Comparison of ENCODE assay signal across 17 cellular contexts in genomic region chr1:90841477-90841876, GRCh38.
"Had no signal": no experiment of that assay in that cellular context is flagged by ENCODE, and none has a peak within 500 bp of the region (broad histone marks: within the 10 kb centered on the region; RNA-seq: fewer than 3 reads in every experiment).

No MANE protein-coding gene starts in this region.

- H3K9ac ChIP-seq: parathyroid adenoma had no signal

- H3K36me3 ChIP-seq: gastrocnemius medialis, neutrophil had no signal

- H3K27ac ChIP-seq: body of pancreas, dorsolateral prefrontal cortex, gastrocnemius medialis, neutrophil, parathyroid adenoma had no signal

- ATAC-seq: activated CD8-positive, alpha-beta memory T cell treated with anti-CD3 and anti-CD28 coated beads, Interleukin-2, amount 10 ng/mL, durations not matched to agents 7 days and 5 days; body of pancreas; gastrocnemius medialis; left lobe of liver; stimulated activated naive B cell treated with anti-CD40 and anti-IgM and Interleukin-4, amounts not matched to agents 10 μg/mL and 1 μg/mL and 100 μg/mL, for 72 hours had no signal

- H3K4me3 ChIP-seq: body of pancreas, dorsolateral prefrontal cortex, gastrocnemius medialis, lung had no signal

- H3K9me3 Mint-ChIP-seq: activated CD4-positive, alpha-beta memory T cell treated with anti-CD3 and anti-CD28 coated beads for 36 hours; activated naive CD4-positive, alpha-beta T cell treated with anti-CD3 and anti-CD28 coated beads for 36 hours; activated T-helper 2 cell treated with anti-CD3 and anti-CD28 coated beads, Interferon-gamma antibody, Interleukin-2, Interleukin-4, amounts not matched to agents 10 μg/mL and 5 μg/mL and 100 μg/mL, durations not matched to agents 14 hours and 24 hours and 36 hours had no signal

- DNase-seq: activated CD4-positive, alpha-beta memory T cell treated with anti-CD3 and anti-CD28 coated beads for 36 hours; activated CD4-positive, alpha-beta T cell treated with anti-CD3 and anti-CD28 coated beads for 4 hours; activated CD8-positive, alpha-beta memory T cell treated with anti-CD3 and anti-CD28 coated beads, Interleukin-2, amount 10 ng/mL, durations not matched to agents 7 days and 5 days; activated naive CD4-positive, alpha-beta T cell treated with anti-CD3 and anti-CD28 coated beads for 36 hours; activated T-cell treated with anti-CD3 and anti-CD28 coated beads, Interleukin-2, amount 50 U/mL, for 1 hour; body of pancreas; dorsolateral prefrontal cortex; erythroblast; gastrocnemius medialis; head of caudate nucleus; stimulated activated naive B cell treated with anti-CD40 and anti-IgM and Interleukin-4, amounts not matched to agents 10 μg/mL and 1 μg/mL and 100 μg/mL, for 72 hours; SW 1271 had no signal

- H3K4me3 Mint-ChIP-seq: activated CD4-positive, alpha-beta memory T cell treated with anti-CD3 and anti-CD28 coated beads for 36 hours; activated CD8-positive, alpha-beta memory T cell treated with anti-CD3 and anti-CD28 coated beads, Interleukin-2, amount 10 ng/mL, durations not matched to agents 7 days and 5 days; activated naive CD4-positive, alpha-beta T cell treated with anti-CD3 and anti-CD28 coated beads for 36 hours; stimulated activated naive B cell treated with anti-CD40 and anti-IgM and Interleukin-4, amounts not matched to agents 10 μg/mL and 1 μg/mL and 100 μg/mL, for 72 hours had no signal

- H3K27ac Mint-ChIP-seq: activated CD4-positive, alpha-beta memory T cell treated with anti-CD3 and anti-CD28 coated beads for 36 hours; activated CD8-positive, alpha-beta memory T cell treated with anti-CD3 and anti-CD28 coated beads, Interleukin-2, amount 10 ng/mL, durations not matched to agents 7 days and 5 days; activated naive CD4-positive, alpha-beta T cell treated with anti-CD3 and anti-CD28 coated beads for 36 hours; activated T-helper 2 cell treated with anti-CD3 and anti-CD28 coated beads, Interferon-gamma antibody, Interleukin-2, Interleukin-4, amounts not matched to agents 10 μg/mL and 5 μg/mL and 100 μg/mL, durations not matched to agents 14 hours and 24 hours and 36 hours; stimulated activated naive B cell treated with anti-CD40 and anti-IgM and Interleukin-4, amounts not matched to agents 10 μg/mL and 1 μg/mL and 100 μg/mL, for 72 hours had no signal

- H3K4me1 ChIP-seq: body of pancreas, parathyroid adenoma had no signal

- H3K9me3 ChIP-seq: body of pancreas, gastrocnemius medialis, neutrophil had no signal

- H2AFZ ChIP-seq: parathyroid adenoma had no signal

- H3K27me3 ChIP-seq: body of pancreas had no signal

- H3K79me2 ChIP-seq: parathyroid adenoma had no signal

- H3K36me3 Mint-ChIP-seq: activated CD4-positive, alpha-beta memory T cell treated with anti-CD3 and anti-CD28 coated beads for 36 hours; stimulated activated naive B cell treated with anti-CD40 and anti-IgM and Interleukin-4, amounts not matched to agents 10 μg/mL and 1 μg/mL and 100 μg/mL, for 72 hours had no signal
